9 cellular contexts compared by ENCODE assay signal in genomic region chr12:46555379-46555778, GRCh38.
DNase-seq lines count a peak whose midpoint lies in the region; ATAC-seq and TF ChIP-seq lines count a peak whose summit lies in the region.
"Had no signal": no experiment of that assay in that cellular context is flagged by ENCODE, and none has a peak within 500 bp of the region (broad histone marks: within the 10 kb centered on the region; RNA-seq: fewer than 3 reads in every experiment).

No MANE protein-coding gene starts in this region.

- CTCF ChIA-PET in CD8-positive, alpha-beta memory T cell (lab: Charles Lee): no interaction called here

- peaks cover 6% of the 10 kb centered on the region for H3K9me3 Mint-ChIP-seq in activated T-cell treated with anti-CD3 and anti-CD28 coated beads, Interleukin-2, amount 50 U/mL, for 24 hours
- no peaks in the 10 kb centered on the region for H3K9me3 Mint-ChIP-seq in CD8-positive, alpha-beta memory T cell

- no peak for TF ChIP-seq EP300 in gastroesophageal sphincter (IDR thresholded peaks at IDR 0.05)

- peak overlapping the region; percentile 83 for H3K27ac Mint-ChIP-seq in activated T-cell treated with anti-CD3 and anti-CD28 coated beads, Interleukin-2, amount 50 U/mL, for 24 hours
- H3K27ac Mint-ChIP-seq in CD8-positive, alpha-beta memory T cell: no peak overlapping the region
- H3K27ac Mint-ChIP-seq: activated CD4-positive, alpha-beta memory T cell treated with anti-CD3 and anti-CD28 coated beads, Interleukin-2, amount 10 ng/mL, durations not matched to agents 7 days and 5 days had no signal

- TF ChIP-seq CTCF in WI38 (IDR thresholded peaks at IDR 0.05; ENCODE audit: low read depth, low read length) (no peak), gastroesophageal sphincter (IDR thresholded peaks at IDR 0.05) (no peak), thoracic aorta (IDR thresholded peaks at IDR 0.05) (no peak)

- H3K27ac ChIP-seq in gastroesophageal sphincter (peak overlapping the region in 3 of 4 donors; percentile 10 to 68 (median 55)), thoracic aorta (peak overlapping the region; percentile 25 to 55)
- H3K27ac ChIP-seq in CD8-positive, alpha-beta memory T cell (ENCODE audit: low read depth, low read length): no peak overlapping the region

- H3K4me3 Mint-ChIP-seq in activated T-cell treated with anti-CD3 and anti-CD28 coated beads, Interleukin-2, amount 50 U/mL, for 24 hours: no peak overlapping the region
- no peak overlapping the region for H3K4me3 Mint-ChIP-seq in CD8-positive, alpha-beta memory T cell
- H3K4me3 Mint-ChIP-seq: activated CD4-positive, alpha-beta memory T cell treated with anti-CD3 and anti-CD28 coated beads, Interleukin-2, amount 10 ng/mL, durations not matched to agents 7 days and 5 days had no signal

- H3K4me3 ChIP-seq in WI38 (ENCODE audit: low read depth, low read length) (peak overlapping the region; percentile 41), gastroesophageal sphincter (no peak overlapping the region), thoracic aorta (no peak overlapping the region)
- no peak overlapping the region for H3K4me3 ChIP-seq in CD8-positive, alpha-beta memory T cell (ENCODE audit: low read length)

- H3K9me3 ChIP-seq in gastroesophageal sphincter (no peaks in the 10 kb centered on the region), thoracic aorta (no peaks in the 10 kb centered on the region)
- no peaks in the 10 kb centered on the region for H3K9me3 ChIP-seq in CD8-positive, alpha-beta memory T cell (ENCODE audit: low read length)

- no peak for TF ChIP-seq POLR2A in gastroesophageal sphincter (IDR thresholded peaks at IDR 0.05)

- WGBS in gastroesophageal sphincter (ENCODE audit: low coverage in 1 of 2), 2 donors: 25 to 26% methylated on average over 4 of the region's 4 CpGs

- DNase-seq in activated T-cell treated with anti-CD3 and anti-CD28 coated beads, Interleukin-2, amount 50 U/mL, for 24 hours: no peak
- no peak for DNase-seq in activated T-cell treated with anti-CD3 and anti-CD28 coated beads, Interleukin-2, amount 50 U/mL, for 48 hours
- DNase-seq in thoracic aorta (ENCODE audit: low spot score): no peak
- DNase-seq in CD8-positive, alpha-beta memory T cell: no peak
- no peak for DNase-seq in activated CD4-positive, alpha-beta T cell treated with anti-CD3 and anti-CD28 coated beads for 4 hours
- no peak for DNase-seq in activated CD4-positive, alpha-beta T cell treated with anti-CD3 and anti-CD28 coated beads, Interleukin-2, amount 50 U/mL, for 48 hours
- DNase-seq: activated CD4-positive, alpha-beta memory T cell treated with anti-CD3 and anti-CD28 coated beads, Interleukin-2, amount 10 ng/mL, durations not matched to agents 7 days and 5 days had no signal

- POLR2A ChIA-PET in CD8-positive, alpha-beta memory T cell (lab: Charles Lee): no interaction called here

- H3K27me3 Mint-ChIP-seq in activated T-cell treated with anti-CD3 and anti-CD28 coated beads, Interleukin-2, amount 50 U/mL, for 24 hours: no peaks in the 10 kb centered on the region
- H3K27me3 Mint-ChIP-seq in CD8-positive, alpha-beta memory T cell: peaks cover 3 to 6% of the 10 kb centered on the region in 2 donors
- H3K27me3 Mint-ChIP-seq: activated CD4-positive, alpha-beta memory T cell treated with anti-CD3 and anti-CD28 coated beads, Interleukin-2, amount 10 ng/mL, durations not matched to agents 7 days and 5 days had no signal

- H3K36me3 ChIP-seq in gastroesophageal sphincter (no peaks in the 10 kb centered on the region), thoracic aorta (no peaks in the 10 kb centered on the region)
- H3K36me3 ChIP-seq in CD8-positive, alpha-beta memory T cell (ENCODE audit: insufficient read depth, low read length): no peaks in the 10 kb centered on the region

- H3K27me3 ChIP-seq in gastroesophageal sphincter: no peaks in the 10 kb centered on the region
- H3K27me3 ChIP-seq in thoracic aorta (replicated peaks; ENCODE audit: insufficient read depth): no peaks in the 10 kb centered on the region
- no peaks in the 10 kb centered on the region for H3K27me3 ChIP-seq in CD8-positive, alpha-beta memory T cell (ENCODE audit: insufficient read depth, low read length, poor library complexity, severe bottlenecking)

- H3K36me3 Mint-ChIP-seq in activated T-cell treated with anti-CD3 and anti-CD28 coated beads, Interleukin-2, amount 50 U/mL, for 24 hours (ENCODE audit: low read depth): peaks cover 3% of the 10 kb centered on the region
- H3K36me3 Mint-ChIP-seq in CD8-positive, alpha-beta memory T cell: peaks cover 0 to 2% (median 0%) of the 10 kb centered on the region in 3 donors

- H3K4me1 ChIP-seq in gastroesophageal sphincter (peaks cover 4 to 47% (median 6%) of the 10 kb centered on the region in 3 donors), thoracic aorta (ENCODE audit: control insufficient read depth in 1 of 2, low read depth in 2 of 2) (peaks cover 29 to 66% of the 10 kb centered on the region in 2 donors)
- H3K4me1 ChIP-seq in CD8-positive, alpha-beta memory T cell (ENCODE audit: insufficient read depth, low read length): no peaks in the 10 kb centered on the region

- peaks cover 63% of the 10 kb centered on the region for H3K4me1 Mint-ChIP-seq in activated T-cell treated with anti-CD3 and anti-CD28 coated beads, Interleukin-2, amount 50 U/mL, for 24 hours (ENCODE audit: low read depth)
- H3K4me1 Mint-ChIP-seq in CD8-positive, alpha-beta memory T cell: peaks cover 0 to under 1% (median under 1%) of the 10 kb centered on the region in 3 donors

- ATAC-seq in gastroesophageal sphincter: peak; percentile 32
- no peak for ATAC-seq in thoracic aorta (ENCODE audit: insufficient number of reproducible peaks, low FRiP score, low read depth)
